8 cellular contexts compared by ENCODE assay signal in genomic region chr4:26322349-26322748, GRCh38. TPM values are rescaled to one million over a fixed set of nuclear protein-coding genes. Genes with fewer than 3 reads are reported as not detected.
DNase-seq lines count a peak whose midpoint lies in the region; ATAC-seq lines count a peak whose summit lies in the region.

No MANE protein-coding gene starts in this region.

- peak overlapping the region; percentile 96 for H3K9ac ChIP-seq in iPS-18a (ENCODE audit: low read length)
- H3K9ac ChIP-seq in stomach smooth muscle (ENCODE audit: low read length in 2 of 2): peak overlapping the region; percentile 87 to 93

- H3K36me3 ChIP-seq in iPS-18a (ENCODE audit: control insufficient read depth, low read depth, low read length): no peaks in the 10 kb centered on the region
- no peaks in the 10 kb centered on the region for H3K36me3 ChIP-seq in stomach smooth muscle (ENCODE audit: control insufficient read depth in 2 of 2, insufficient read depth in 2 of 2, low read length in 2 of 2)

- DNase-seq in activated CD8-positive, alpha-beta memory T cell treated with anti-CD3 and anti-CD28 coated beads, Interleukin-2, amount 10 ng/mL, durations not matched to agents 7 days and 5 days: no peak
- DNase-seq in activated CD8-positive, alpha-beta memory T cell treated with anti-CD3 and anti-CD28 coated beads, Interleukin-2, amount 50 U/mL, for 4 hours: no peak
- no peak for DNase-seq in activated CD4-positive, alpha-beta memory T cell treated with anti-CD3 and anti-CD28 coated beads, Interleukin-2, amount 10 ng/mL, durations not matched to agents 7 days and 5 days
- no peak for DNase-seq in amniotic stem cell (lab: John Stamatoyannopoulos, UW)
- DNase-seq in EL: no peak

- H3K9me3 Mint-ChIP-seq in activated CD8-positive, alpha-beta memory T cell treated with anti-CD3 and anti-CD28 coated beads, Interleukin-2, amount 10 ng/mL, durations not matched to agents 7 days and 5 days (ENCODE audit: low read depth): peaks cover 1% of the 10 kb centered on the region
- peaks cover 8% of the 10 kb centered on the region for H3K9me3 Mint-ChIP-seq in activated CD4-positive, alpha-beta memory T cell treated with anti-CD3 and anti-CD28 coated beads, Interleukin-2, amount 10 ng/mL, durations not matched to agents 7 days and 5 days

- H3K9me3 ChIP-seq in iPS-18a (ENCODE audit: control insufficient read depth, low read depth, low read length) (no peaks in the 10 kb centered on the region), stomach smooth muscle (ENCODE audit: control insufficient read depth in 2 of 2, low read length in 2 of 2) (no peaks in the 10 kb centered on the region)

- H3K27me3 ChIP-seq in iPS-18a (ENCODE audit: control insufficient read depth, insufficient read depth, low read length): no peaks in the 10 kb centered on the region
- no peaks in the 10 kb centered on the region for H3K27me3 ChIP-seq in stomach smooth muscle (ENCODE audit: control insufficient read depth in 1 of 2, insufficient read depth in 2 of 2, low read length in 2 of 2)

- POLR2A ChIA-PET in activated CD4-positive, alpha-beta memory T cell treated with anti-CD3 and anti-CD28 coated beads, Interleukin-2, amount 10 ng/mL, durations not matched to agents 7 days and 5 days (lab: Charles Lee): interaction anchor here (1.0 to 2.6 kb wide), 4 partner anchors 10 to 246 kb away, joined by 3 to 13 read pairs (median 4); no protein-coding TSS in a partner anchor

- CTCF ChIA-PET in activated CD8-positive, alpha-beta memory T cell treated with anti-CD3 and anti-CD28 coated beads, Interleukin-2, amount 10 ng/mL, durations not matched to agents 7 days and 5 days (lab: Charles Lee): interaction anchor here (1.3 to 13.6 kb wide), 2 partner anchors 79 to 89 kb away, joined by 3 to 259 read pairs; no protein-coding TSS in a partner anchor
- CTCF ChIA-PET in activated CD4-positive, alpha-beta memory T cell treated with anti-CD3 and anti-CD28 coated beads, Interleukin-2, amount 10 ng/mL, durations not matched to agents 7 days and 5 days (lab: Charles Lee): interaction anchor here (0.7 to 1.7 kb wide), 2 partner anchors 9 to 18 kb away, joined by 3 to 4 read pairs; no protein-coding TSS in a partner anchor

- H3K27me3 Mint-ChIP-seq in activated CD8-positive, alpha-beta memory T cell treated with anti-CD3 and anti-CD28 coated beads, Interleukin-2, amount 10 ng/mL, durations not matched to agents 7 days and 5 days: no peaks in the 10 kb centered on the region
- H3K27me3 Mint-ChIP-seq in activated CD4-positive, alpha-beta memory T cell treated with anti-CD3 and anti-CD28 coated beads, Interleukin-2, amount 10 ng/mL, durations not matched to agents 7 days and 5 days: no peaks in the 10 kb centered on the region

- peak overlapping the region; percentile 99 for H3K4me3 ChIP-seq in iPS-18a (ENCODE audit: low read length)
- peak overlapping the region; percentile 86 to 93 for H3K4me3 ChIP-seq in stomach smooth muscle (ENCODE audit: low read length in 2 of 2)

- H3K4me1 Mint-ChIP-seq in activated CD8-positive, alpha-beta memory T cell treated with anti-CD3 and anti-CD28 coated beads, Interleukin-2, amount 10 ng/mL, durations not matched to agents 7 days and 5 days: peaks cover 55% of the 10 kb centered on the region
- peaks cover 47% of the 10 kb centered on the region for H3K4me1 Mint-ChIP-seq in activated CD4-positive, alpha-beta memory T cell treated with anti-CD3 and anti-CD28 coated beads, Interleukin-2, amount 10 ng/mL, durations not matched to agents 7 days and 5 days

- H3K4me1 ChIP-seq in iPS-18a (ENCODE audit: control insufficient read depth, low read depth, low read length): peaks cover 15% of the 10 kb centered on the region
- H3K4me1 ChIP-seq in stomach smooth muscle (ENCODE audit: control insufficient read depth, insufficient read depth, low read length): peaks cover 20% of the 10 kb centered on the region

- H3K27ac ChIP-seq in iPS-18a (ENCODE audit: low read length) (no peak overlapping the region), stomach smooth muscle (ENCODE audit: low read length) (no peak overlapping the region)

- H3K36me3 Mint-ChIP-seq in activated CD8-positive, alpha-beta memory T cell treated with anti-CD3 and anti-CD28 coated beads, Interleukin-2, amount 10 ng/mL, durations not matched to agents 7 days and 5 days: peaks cover 13% of the 10 kb centered on the region
- peaks cover 21% of the 10 kb centered on the region for H3K36me3 Mint-ChIP-seq in activated CD4-positive, alpha-beta memory T cell treated with anti-CD3 and anti-CD28 coated beads, Interleukin-2, amount 10 ng/mL, durations not matched to agents 7 days and 5 days (ENCODE audit: low read depth)

- H3K27ac Mint-ChIP-seq in activated CD8-positive, alpha-beta memory T cell treated with anti-CD3 and anti-CD28 coated beads, Interleukin-2, amount 10 ng/mL, durations not matched to agents 7 days and 5 days: peak overlapping the region; percentile 93
- peak overlapping the region; percentile 90 for H3K27ac Mint-ChIP-seq in activated CD4-positive, alpha-beta memory T cell treated with anti-CD3 and anti-CD28 coated beads, Interleukin-2, amount 10 ng/mL, durations not matched to agents 7 days and 5 days

- peak overlapping the region; percentile 97 for H3K4me3 Mint-ChIP-seq in activated CD8-positive, alpha-beta memory T cell treated with anti-CD3 and anti-CD28 coated beads, Interleukin-2, amount 10 ng/mL, durations not matched to agents 7 days and 5 days
- H3K4me3 Mint-ChIP-seq in activated CD4-positive, alpha-beta memory T cell treated with anti-CD3 and anti-CD28 coated beads, Interleukin-2, amount 10 ng/mL, durations not matched to agents 7 days and 5 days: peak overlapping the region; percentile 92

- ATAC-seq in activated CD8-positive, alpha-beta memory T cell treated with anti-CD3 and anti-CD28 coated beads, Interleukin-2, amount 10 ng/mL, durations not matched to agents 7 days and 5 days: no peak
- no peak for ATAC-seq in GM19351 (IDR thresholded peaks at IDR 0.05; ENCODE audit: unreplicated experiment)

RNA-seq across cellular contexts. Expression of gene RBPJ, which starts 1.5 kb away (rescaled TPM):
- total RNA-seq in activated CD8-positive, alpha-beta memory T cell treated with anti-CD3 and anti-CD28 coated beads, Interleukin-2, amount 10 ng/mL, durations not matched to agents 7 days and 5 days: 100 to 1,000 TPM in 1 of 2 experiments, 10 to 100 TPM in 1; 73.3 to 163 TPM
- total RNA-seq in activated CD4-positive, alpha-beta memory T cell treated with anti-CD3 and anti-CD28 coated beads, Interleukin-2, amount 10 ng/mL, durations not matched to agents 7 days and 5 days: 100 to 1,000 TPM; 137 to 144 TPM
